ENCODE assay signal across 10 cellular contexts in genomic region chr11:123434262-123434661, GRCh38. TPM values are rescaled to one million over a fixed set of nuclear protein-coding genes. Genes with fewer than 3 reads are reported as not detected.
A peak's percentile ranks its signal among the peaks of the same experiment; 100 is the strongest.
DNase-seq lines count a peak whose midpoint lies in the region; ATAC-seq and TF ChIP-seq lines count a peak whose summit lies in the region.
"Had no signal": no experiment of that assay in that cellular context is flagged by ENCODE, and none has a peak within 500 bp of the region (broad histone marks: within the 10 kb centered on the region; RNA-seq: fewer than 3 reads in every experiment).

No MANE protein-coding gene starts in this region.

- no peak for ATAC-seq in CD4-positive, alpha-beta T cell (ENCODE audit: poor library complexity)
- ATAC-seq in GM18519 (IDR thresholded peaks at IDR 0.05; ENCODE audit: low FRiP score, unreplicated experiment), result no peak
- ATAC-seq: gastrocnemius medialis had no signal

- peak overlapping the region; percentile 18 for H3K4me3 Mint-ChIP-seq in CD4-positive, alpha-beta T cell

- no peaks in the 10 kb centered on the region for H3K27me3 ChIP-seq in CD4-positive, alpha-beta T cell (ENCODE audit: control insufficient read depth, insufficient read depth, low read length)
- H3K27me3 ChIP-seq in SJCRH30 (no peaks in the 10 kb centered on the region), mesenchymal stem cell (ENCODE audit: control insufficient read depth in 1 of 2, insufficient read depth in 1 of 2, low read length in 2 of 2) (peaks cover 0 to 11% of the 10 kb centered on the region in 2 experiments)
- H3K27me3 ChIP-seq: gastrocnemius medialis had no signal

- H3K4me1 Mint-ChIP-seq in CD4-positive, alpha-beta T cell (ENCODE audit: low read depth), result peaks cover 44% of the 10 kb centered on the region

- H3K79me1 ChIP-seq in mesenchymal stem cell (replicated peaks; ENCODE audit: low read length, poor library complexity, severe bottlenecking), result no peaks in the 10 kb centered on the region

- no peak overlapping the region for H3K18ac ChIP-seq in mesenchymal stem cell (ENCODE audit: low read depth in 1 of 2, low read length in 2 of 2)

- H2BK15ac ChIP-seq in mesenchymal stem cell (ENCODE audit: low read depth, poor library complexity, severe bottlenecking), result no peak overlapping the region

- H3K14ac ChIP-seq in mesenchymal stem cell (ENCODE audit: low read length in 2 of 2), result no peak overlapping the region

- intact Hi-C loops in CD4-positive, alpha-beta T cell (cut with DNase I, micrococcal nuclease), result loop anchor here (1.0 to 10.0 kb wide), 2 partner anchors 27 to 311 kb away; partner anchors contain the start of gene ZNF202 (in 1 of the 2)
- intact Hi-C loops in head of caudate nucleus (cut with DNase I), result no loop called here

- H2AFZ ChIP-seq in mesenchymal stem cell (ENCODE audit: low read depth, low read length), result no peak overlapping the region

- no peaks in the 10 kb centered on the region for H3K9me3 Mint-ChIP-seq in CD4-positive, alpha-beta T cell

- H3K36me3 ChIP-seq in SJCRH30 (0 out of 2 replicates have a peak, but pooled peaks cover 5% of the 10 kb centered on the region), mesenchymal stem cell (ENCODE audit: control insufficient read depth in 1 of 2, insufficient read depth in 2 of 2, low read depth in 1 of 2, low read length in 2 of 2) (no peaks in the 10 kb centered on the region)
- H3K36me3 ChIP-seq: gastrocnemius medialis, thoracic aorta had no signal

- H3K4me1 ChIP-seq in SJCRH30 (peaks cover 36% of the 10 kb centered on the region), mesenchymal stem cell (ENCODE audit: control insufficient read depth, insufficient read depth, low read depth, low read length) (peaks cover 15% of the 10 kb centered on the region)

- H3K4me3 ChIP-seq in GM12875 (ENCODE audit: low read depth, low read length) (no peak overlapping the region), SJCRH30 (no peak overlapping the region), foreskin fibroblast (ENCODE audit: low read depth in 1 of 2, low read length in 2 of 2) (no peak overlapping the region), mesenchymal stem cell (ENCODE audit: insufficient read depth in 1 of 2, low read depth in 1 of 2, low read length in 2 of 2) (no peak overlapping the region)
- H3K4me3 ChIP-seq: gastrocnemius medialis, thoracic aorta had no signal

- no peak overlapping the region for H3K23ac ChIP-seq in mesenchymal stem cell (ENCODE audit: low read length in 2 of 2)

- no peak overlapping the region for H4K91ac ChIP-seq in mesenchymal stem cell (ENCODE audit: low read length)

- no peak overlapping the region for H2BK5ac ChIP-seq in mesenchymal stem cell (ENCODE audit: low read depth, low read length, poor library complexity, severe bottlenecking)

- H2BK12ac ChIP-seq in mesenchymal stem cell (ENCODE audit: low read length in 2 of 2), result no peak overlapping the region

- H3K27ac Mint-ChIP-seq in CD4-positive, alpha-beta T cell, result peak overlapping the region; percentile 15

- H3K4ac ChIP-seq in mesenchymal stem cell (ENCODE audit: low read depth in 1 of 2, low read length in 2 of 2), result no peak overlapping the region

- H3K27ac ChIP-seq in CD4-positive, alpha-beta T cell (ENCODE audit: low read depth, low read length), result no peak overlapping the region
- H3K27ac ChIP-seq in SJCRH30, result peak overlapping the region; percentile 90
- H3K27ac ChIP-seq in mesenchymal stem cell (ENCODE audit: low read length, poor library complexity, severe bottlenecking), result no peak overlapping the region
- H3K27ac ChIP-seq: gastrocnemius medialis, thoracic aorta had no signal

- POLR2A ChIA-PET in CD4-positive, alpha-beta T cell (lab: Charles Lee), result interaction anchor here (1.0 to 3.0 kb wide), 2 partner anchors 27 to 299 kb away, joined by 3 to 11 read pairs; no protein-coding TSS in a partner anchor

- DNase-seq in CD4-positive, alpha-beta T cell, result peak in 1 of 10 experiments; percentile 11
- DNase-seq in SJCRH30 (peak; percentile 19 to 50), foreskin fibroblast (peak in 1 of 2 donors; percentile 23), NCI-H1930 (lab: John Stamatoyannopoulos, UW) (no peak), mesenchymal stem cell (no peak), head of caudate nucleus (no peak)
- DNase-seq: gastrocnemius medialis had no signal

- no peaks in the 10 kb centered on the region for H3K9me3 ChIP-seq in CD4-positive, alpha-beta T cell (ENCODE audit: control insufficient read depth, low read length)
- H3K9me3 ChIP-seq in SJCRH30 (replicated peaks) (no peaks in the 10 kb centered on the region), mesenchymal stem cell (ENCODE audit: control insufficient read depth, low read length) (no peaks in the 10 kb centered on the region)
- H3K9me3 ChIP-seq: gastrocnemius medialis, thoracic aorta had no signal

- no peak overlapping the region for H4K8ac ChIP-seq in mesenchymal stem cell (ENCODE audit: low read length)

- no peak overlapping the region for H3K4me2 ChIP-seq in mesenchymal stem cell (ENCODE audit: low read length, poor library complexity, severe bottlenecking)

- H3K36me3 Mint-ChIP-seq in CD4-positive, alpha-beta T cell (ENCODE audit: low read depth), result peaks cover 4% of the 10 kb centered on the region

- no peak overlapping the region for H2AK5ac ChIP-seq in mesenchymal stem cell (ENCODE audit: low read length, severe bottlenecking)

- TF ChIP-seq CTCF in CD4-positive, alpha-beta T cell (IDR thresholded peaks at IDR 0.05), result peak; percentile 42
- TF ChIP-seq CTCF in GM12875 (IDR thresholded peaks at IDR 0.05; ENCODE audit: borderline replicate concordance, insufficient read depth, low read depth, low read length) (peak; percentile 47; the same call in 1 of the 2 replicates), foreskin fibroblast (IDR thresholded peaks at IDR 0.05; ENCODE audit: low read depth, low read length) (peak; percentile 2)

- H2BK120ac ChIP-seq in mesenchymal stem cell (ENCODE audit: low read depth, low read length), result no peak overlapping the region

- no peaks in the 10 kb centered on the region for H3K27me3 Mint-ChIP-seq in CD4-positive, alpha-beta T cell

- 89% methylated on average over 6 of the region's 7 CpGs for WGBS in mesenchymal stem cell

- CTCF ChIA-PET in CD4-positive, alpha-beta T cell (lab: Charles Lee), result interaction anchor here (0.6 to 3.2 kb wide), 7 partner anchors 20 to 47 kb away, joined by 3 to 20 read pairs (median 4); no protein-coding TSS in a partner anchor

- no peak overlapping the region for H3K9ac ChIP-seq in mesenchymal stem cell (ENCODE audit: low read length)

RNA-seq across cellular contexts. Expression of gene GRAMD1B, which starts 4.2 kb away (rescaled TPM):
- total RNA-seq in CD4-positive, alpha-beta T cell, result 10 to 100 TPM; 16.1 to 21.8 TPM
- total RNA-seq in SJCRH30 (2014; rRNA removed; shearing (Covaris generic)), result 18.0 and 22.9 TPM in 2 replicates
- polyA plus RNA-seq in mesenchymal stem cell (2013, experiment 1 of 2), result 1.1 TPM
- polyA plus RNA-seq in mesenchymal stem cell (2013, experiment 2 of 2), result 0.97 TPM

Comparison
In these comparisons a context has a peak if more than half of its experiments do, and no peak if none do; other contexts are left out.
1. DNase-seq: peak in SJCRH30 (2 of 2); none in NCI-H1930 (0 of 2), mesenchymal stem cell (single experiment) and head of caudate nucleus (0 of 42).
2. Peak in every context shown above with its lines, with median percentiles within 50 percentile points of each other: CTCF ChIP-seq.